In genomic region chr9:131679261-131680020, GRCh38 we compare ENCODE assay signal across 9 cellular contexts.
A peak's percentile ranks its signal among the peaks of the same experiment; 100 is the strongest.
DNase-seq lines count a peak whose midpoint lies in the region; ATAC-seq lines count a peak whose summit lies in the region.
"Had no signal": no experiment of that assay in that cellular context is flagged by ENCODE, and none has a peak within 500 bp of the region (broad histone marks: within the 10 kb centered on the region; RNA-seq: fewer than 3 reads in every experiment).

No MANE protein-coding gene starts in this region.

- ATAC-seq in right cardiac atrium: no peak
- ATAC-seq in stimulated activated effector memory CD8-positive, alpha-beta T cell treated with anti-CD3 and anti-CD28 coated beads, Interleukin-12 subunit alpha, Interleukin-12 subunit beta, amount 100 ng/mL, for 72 hours: no peak
- ATAC-seq in GM19395 (IDR thresholded peaks at IDR 0.05; ENCODE audit: unreplicated experiment): no peak
- ATAC-seq in GM21390 (IDR thresholded peaks at IDR 0.05; ENCODE audit: unreplicated experiment): no peak

- H3K36me3 ChIP-seq in HUES6 (ENCODE audit: control insufficient read depth, insufficient read depth, low read length): no peaks in the 10 kb centered on the region
- H3K36me3 ChIP-seq: right lobe of liver had no signal

- H3K27ac Mint-ChIP-seq in activated CD4-positive, alpha-beta memory T cell treated with anti-CD3 and anti-CD28 coated beads for 36 hours: peak overlapping the region; percentile 99
- peak overlapping the region; percentile 95 for H3K27ac Mint-ChIP-seq in stimulated activated effector memory CD8-positive, alpha-beta T cell treated with anti-CD3 and anti-CD28 coated beads, Interleukin-12 subunit alpha, Interleukin-12 subunit beta, amount 100 ng/mL, for 72 hours

- H3K9me3 ChIP-seq in HUES6 (ENCODE audit: control insufficient read depth, insufficient read depth, low read depth, low read length) (peaks cover 5% of the 10 kb centered on the region; the same call in 1 of the 2 replicates), right cardiac atrium (ENCODE audit: control insufficient read depth, low read length) (no peaks in the 10 kb centered on the region)
- H3K9me3 ChIP-seq: right lobe of liver had no signal

- H3K36me3 Mint-ChIP-seq in activated CD4-positive, alpha-beta memory T cell treated with anti-CD3 and anti-CD28 coated beads for 36 hours: peaks cover 2% of the 10 kb centered on the region
- peaks cover 21% of the 10 kb centered on the region for H3K36me3 Mint-ChIP-seq in stimulated activated effector memory CD8-positive, alpha-beta T cell treated with anti-CD3 and anti-CD28 coated beads, Interleukin-12 subunit alpha, Interleukin-12 subunit beta, amount 100 ng/mL, for 72 hours

- 89% methylated on average over 12 of the region's 12 CpGs for WGBS in right cardiac atrium

- peak overlapping the region; percentile 69 for H3K9ac ChIP-seq in HUES6 (ENCODE audit: low read length)

- H3K4me1 ChIP-seq in HUES6 (ENCODE audit: control insufficient read depth, insufficient read depth, low read length) (peaks cover 78% of the 10 kb centered on the region), right cardiac atrium (ENCODE audit: control insufficient read depth, insufficient read depth, low read length) (peaks cover 31% of the 10 kb centered on the region)

- intact Hi-C loops in activated CD4-positive, alpha-beta memory T cell treated with anti-CD3 and anti-CD28 coated beads for 36 hours (cut with micrococcal nuclease): no loop called here
- intact Hi-C loops in right cardiac atrium (cut with DNase I): loop anchor here in 1 of 4 donors (10.0 kb wide), 1 partner anchor 55 kb away; no protein-coding TSS in a partner anchor

- peaks cover 92% of the 10 kb centered on the region for H3K4me1 Mint-ChIP-seq in activated CD4-positive, alpha-beta memory T cell treated with anti-CD3 and anti-CD28 coated beads for 36 hours (ENCODE audit: low read depth)
- H3K4me1 Mint-ChIP-seq in stimulated activated effector memory CD8-positive, alpha-beta T cell treated with anti-CD3 and anti-CD28 coated beads, Interleukin-12 subunit alpha, Interleukin-12 subunit beta, amount 100 ng/mL, for 72 hours: peaks cover 92% of the 10 kb centered on the region

- H3K27me3 ChIP-seq in HUES6 (ENCODE audit: control insufficient read depth, insufficient read depth, low read length) (no peaks in the 10 kb centered on the region), right cardiac atrium (ENCODE audit: control insufficient read depth, insufficient read depth) (no peaks in the 10 kb centered on the region)
- H3K27me3 ChIP-seq: right lobe of liver had no signal

- H3K9me3 Mint-ChIP-seq in activated CD4-positive, alpha-beta memory T cell treated with anti-CD3 and anti-CD28 coated beads for 36 hours: no peaks in the 10 kb centered on the region
- no peaks in the 10 kb centered on the region for H3K9me3 Mint-ChIP-seq in stimulated activated effector memory CD8-positive, alpha-beta T cell treated with anti-CD3 and anti-CD28 coated beads, Interleukin-12 subunit alpha, Interleukin-12 subunit beta, amount 100 ng/mL, for 72 hours

- POLR2A ChIA-PET in activated CD4-positive, alpha-beta memory T cell treated with anti-CD3 and anti-CD28 coated beads for 36 hours (lab: Charles Lee): interaction anchor here (0.8 to 6.1 kb wide), 16 partner anchors 9 to 423 kb away, joined by 3 to 56 read pairs (median 6); no protein-coding TSS in a partner anchor

- CTCF ChIA-PET in activated CD4-positive, alpha-beta memory T cell treated with anti-CD3 and anti-CD28 coated beads for 36 hours (lab: Charles Lee): interaction anchor here (1.1 to 6.3 kb wide), 9 partner anchors 9 to 59 kb away, joined by 3 to 60 read pairs (median 5); partner anchors contain the start of gene RAPGEF1

- no peak overlapping the region for H3K4me3 Mint-ChIP-seq in activated CD4-positive, alpha-beta memory T cell treated with anti-CD3 and anti-CD28 coated beads for 36 hours
- H3K4me3 Mint-ChIP-seq in stimulated activated effector memory CD8-positive, alpha-beta T cell treated with anti-CD3 and anti-CD28 coated beads, Interleukin-12 subunit alpha, Interleukin-12 subunit beta, amount 100 ng/mL, for 72 hours: peak overlapping the region; percentile 82

- H3K27me3 Mint-ChIP-seq in activated CD4-positive, alpha-beta memory T cell treated with anti-CD3 and anti-CD28 coated beads for 36 hours: no peaks in the 10 kb centered on the region

- H3K27ac ChIP-seq in HUES6 (ENCODE audit: low read depth, low read length) (peak overlapping the region; percentile 88; the same call in 1 of the 2 replicates), right cardiac atrium (ENCODE audit: low read length) (peak overlapping the region; percentile 88)

- no peak for DNase-seq in activated CD4-positive, alpha-beta memory T cell treated with anti-CD3 and anti-CD28 coated beads for 36 hours
- DNase-seq in right cardiac atrium (peak in 1 of 3 donors; percentile 41), dedifferentiated amniotic fluid mesenchymal stem cell (ENCODE audit: extremely low spot score) (no peak), iPS-NIHi7 (ENCODE audit: extremely low spot score) (no peak)
- no peak for DNase-seq in stimulated activated effector memory CD8-positive, alpha-beta T cell treated with anti-CD3 and anti-CD28 coated beads, Interleukin-12 subunit alpha, Interleukin-12 subunit beta, amount 100 ng/mL, for 72 hours (ENCODE audit: low spot score in 2 of 2)

- H3K4me3 ChIP-seq in HUES6 (ENCODE audit: low read depth, low read length) (peak overlapping the region; percentile 6; the same call in 1 of the 2 replicates), right cardiac atrium (ENCODE audit: low read length) (no peak overlapping the region)
- H3K4me3 ChIP-seq: right lobe of liver had no signal
